ENCODE assay signal across 1 cellular context in genomic region chr10:124020871-124021823, GRCh38.
A peak's percentile ranks its signal among the peaks of the same experiment; 100 is the strongest.
TF ChIP-seq lines count a peak whose summit lies in the region.

No MANE protein-coding gene starts in this region.

TF ChIP-seq in WTC11, 78 proteins besides CTCF, POLR2A, EP300 and RAD21:
- TF ChIP-seq USF2 (CRISPR knock-in tag; IDR thresholded peaks at IDR 0.05), result peak; percentile 32; the same call in 1 of the 2 replicates
- no peak for TF ChIP-seq ATF1 (CRISPR knock-in tag; IDR thresholded peaks at IDR 0.05)
- 0 out of 2 replicates have a peak, but pooled peaks have one; percentile 10 for TF ChIP-seq ETV6 (CRISPR knock-in tag; IDR thresholded peaks at IDR 0.05)
- no peak for TF ChIP-seq KAT7 (CRISPR knock-in tag; IDR thresholded peaks at IDR 0.05; ENCODE audit: borderline replicate concordance)
- peak; percentile 70; the same call in 1 of the 2 replicates for TF ChIP-seq ZNF263 (CRISPR knock-in tag; IDR thresholded peaks at IDR 0.05; ENCODE audit: low read depth)
- no peak for TF ChIP-seq SMAD4 (CRISPR knock-in tag; IDR thresholded peaks at IDR 0.05)
- no peak for TF ChIP-seq JUN (CRISPR knock-in tag; IDR thresholded peaks at IDR 0.05)
- no peak for TF ChIP-seq HMGA2 (CRISPR knock-in tag; IDR thresholded peaks at IDR 0.05)
- no peak for TF ChIP-seq JAZF1 (CRISPR knock-in tag; IDR thresholded peaks at IDR 0.05)
- TF ChIP-seq ZBTB43 (CRISPR knock-in tag; IDR thresholded peaks at IDR 0.05), result no peak
- TF ChIP-seq ZNF423 (CRISPR knock-in tag; IDR thresholded peaks at IDR 0.05), result peak; percentile 35; the same call in 1 of the 2 replicates
- no peak for TF ChIP-seq IRF2 (CRISPR knock-in tag; IDR thresholded peaks at IDR 0.05; ENCODE audit: borderline replicate concordance, low read depth)
- no peak for TF ChIP-seq ATF3 (CRISPR knock-in tag; conservative IDR thresholded peaks at IDR 0.05)
- TF ChIP-seq FOXJ3 (CRISPR knock-in tag; IDR thresholded peaks at IDR 0.05; ENCODE audit: borderline replicate concordance), result no peak
- TF ChIP-seq ZNF219 (CRISPR knock-in tag; IDR thresholded peaks at IDR 0.05; ENCODE audit: borderline replicate concordance), result no peak
- TF ChIP-seq GTF2I (CRISPR knock-in tag; conservative IDR thresholded peaks at IDR 0.05), result no peak
TF ChIP-seq in WTC11: peak in this region for 4.
